Comparison of ENCODE assay signal across 14 cellular contexts in genomic region chr15:39153718-39154117, GRCh38.
DNase-seq lines count a peak whose midpoint lies in the region; ATAC-seq and TF ChIP-seq lines count a peak whose summit lies in the region.
"Had no signal": no experiment of that assay in that cellular context is flagged by ENCODE, and none has a peak within 500 bp of the region (broad histone marks: within the 10 kb centered on the region; RNA-seq: fewer than 3 reads in every experiment).

No MANE protein-coding gene starts in this region.

- H3K4me1 ChIP-seq in subcutaneous abdominal adipose tissue (ENCODE audit: control insufficient read depth in 5 of 5, insufficient read depth in 5 of 5, low read length in 5 of 5), result peaks cover 8 to 52% (median 41%) of the 10 kb centered on the region in 5 donors
- no peaks in the 10 kb centered on the region for H3K4me1 ChIP-seq in GM23338 (ENCODE audit: insufficient read depth)
- H3K4me1 ChIP-seq: spleen had no signal

- no peak overlapping the region for H3K4me2 ChIP-seq in GM23338

- peak overlapping the region in 1 of 5 donors; percentile 1 for H3K9ac ChIP-seq in subcutaneous abdominal adipose tissue (ENCODE audit: low read length in 5 of 5)

- no peak for ATAC-seq in GM23338
- ATAC-seq in CD4-positive, alpha-beta T cell (ENCODE audit: poor library complexity), result no peak
- ATAC-seq in activated naive CD8-positive, alpha-beta T cell treated with anti-CD3 and anti-CD28 coated beads, Interleukin-2, amount 50 U/mL, for 24 hours, result no peak

- H3K36me3 ChIP-seq in subcutaneous abdominal adipose tissue (ENCODE audit: control insufficient read depth in 5 of 5, insufficient read depth in 5 of 5, low read length in 5 of 5) (no peaks in the 10 kb centered on the region), GM23338 (ENCODE audit: insufficient read depth) (no peaks in the 10 kb centered on the region)
- H3K36me3 ChIP-seq: spleen had no signal

- H3K27me3 ChIP-seq in subcutaneous abdominal adipose tissue (ENCODE audit: control insufficient read depth in 5 of 5, insufficient read depth in 4 of 5, low read length in 5 of 5) (no peaks in the 10 kb centered on the region), GM23338 (ENCODE audit: insufficient read depth) (no peaks in the 10 kb centered on the region)
- H3K27me3 ChIP-seq in CD4-positive, alpha-beta T cell (ENCODE audit: control insufficient read depth, insufficient read depth, low read length), result no peaks in the 10 kb centered on the region
- H3K27me3 ChIP-seq: spleen had no signal

- peak overlapping the region; percentile 98 for H3K27ac ChIP-seq in subcutaneous abdominal adipose tissue (ENCODE audit: low read depth, low read length)
- H3K27ac ChIP-seq in GM23338 (ENCODE audit: low read depth), result no peak overlapping the region
- no peak overlapping the region for H3K27ac ChIP-seq in CD4-positive, alpha-beta T cell (ENCODE audit: low read depth, low read length)
- H3K27ac ChIP-seq: SK-N-MC, spleen had no signal

- H3F3A ChIP-seq in GM23338 (replicated peaks; ENCODE audit: low read depth), result no peaks in the 10 kb centered on the region

- H3K9me2 ChIP-seq in GM23338 (ENCODE audit: insufficient read depth), result no peaks in the 10 kb centered on the region; the same call in 1 of the 2 replicates

- POLR2A ChIA-PET in CD4-positive, alpha-beta T cell (lab: Charles Lee), result no interaction called here

- no peaks in the 10 kb centered on the region for H4K20me1 ChIP-seq in GM23338 (replicated peaks; ENCODE audit: insufficient read depth)

- H3K4me3 Mint-ChIP-seq in GM23338, result no peak overlapping the region
- no peak overlapping the region for H3K4me3 Mint-ChIP-seq in CD4-positive, alpha-beta T cell
- no peak overlapping the region for H3K4me3 Mint-ChIP-seq in activated naive CD8-positive, alpha-beta T cell treated with anti-CD3 and anti-CD28 coated beads, Interleukin-2, amount 50 U/mL, for 24 hours
- H3K4me3 Mint-ChIP-seq: activated naive CD4-positive, alpha-beta T cell treated with anti-CD3 and anti-CD28 coated beads for 36 hours; mesothelial cell of epicardium had no signal

- DNase-seq in NCI-H2196 (lab: John Stamatoyannopoulos, UW; ENCODE audit: unreplicated experiment), result peak; percentile 22
- no peak for DNase-seq in NCI-H2196 treated with DMSO at 0.1 percent for 48 hours (lab: John Stamatoyannopoulos, UW; ENCODE audit: unreplicated experiment)
- DNase-seq in NCI-H524 (lab: John Stamatoyannopoulos, UW), result peak; percentile 87 to 94
- peak; percentile 37 for DNase-seq in kidney tubule cell (ENCODE audit: low spot score)
- no peak for DNase-seq in GM23338 (ENCODE audit: low spot score)
- no peak for DNase-seq in CD4-positive, alpha-beta T cell
- DNase-seq in activated naive CD8-positive, alpha-beta T cell treated with anti-CD3 and anti-CD28 coated beads, Interleukin-2, amount 50 U/mL, for 24 hours, result no peak
- DNase-seq: activated naive CD4-positive, alpha-beta T cell treated with anti-CD3 and anti-CD28 coated beads for 36 hours; DMS153; effector memory CD4-positive, alpha-beta T cell; spleen had no signal

- CTCF ChIA-PET in CD4-positive, alpha-beta T cell (lab: Charles Lee), result interaction anchor here (1.6 kb wide), 1 partner anchor 10 kb away, joined by 4 read pairs; no protein-coding TSS in a partner anchor

- intact Hi-C loops in CD4-positive, alpha-beta T cell (cut with DNase I, micrococcal nuclease), result no loop called here

- no peak overlapping the region for H2AFZ ChIP-seq in GM23338

- no peak for TF ChIP-seq CTCF in GM23338 (conservative IDR thresholded peaks at IDR 0.05; ENCODE audit: low read depth in 2 of 2)
- TF ChIP-seq CTCF in CD4-positive, alpha-beta T cell (IDR thresholded peaks at IDR 0.05), result no peak

- no peaks in the 10 kb centered on the region for H3K9me3 ChIP-seq in subcutaneous abdominal adipose tissue (ENCODE audit: control insufficient read depth in 5 of 5, low read length in 5 of 5)
- H3K9me3 ChIP-seq in CD4-positive, alpha-beta T cell (ENCODE audit: control insufficient read depth, low read length), result no peaks in the 10 kb centered on the region
- H3K9me3 ChIP-seq: spleen had no signal

- H3K4me3 ChIP-seq in subcutaneous abdominal adipose tissue (ENCODE audit: low read depth in 1 of 5, low read length in 5 of 5) (no peak overlapping the region), GM23338 (no peak overlapping the region)
- H3K4me3 ChIP-seq: SK-N-MC, spleen had no signal

- peaks cover 18% of the 10 kb centered on the region for H3K4me1 Mint-ChIP-seq in GM23338
- no peaks in the 10 kb centered on the region for H3K4me1 Mint-ChIP-seq in CD4-positive, alpha-beta T cell (ENCODE audit: low read depth)
- H3K4me1 Mint-ChIP-seq in activated naive CD8-positive, alpha-beta T cell treated with anti-CD3 and anti-CD28 coated beads, Interleukin-2, amount 50 U/mL, for 24 hours, result no peaks in the 10 kb centered on the region

- H3K27ac Mint-ChIP-seq in GM23338, result no peak overlapping the region
- H3K27ac Mint-ChIP-seq in CD4-positive, alpha-beta T cell, result no peak overlapping the region
- no peak overlapping the region for H3K27ac Mint-ChIP-seq in activated naive CD8-positive, alpha-beta T cell treated with anti-CD3 and anti-CD28 coated beads, Interleukin-2, amount 50 U/mL, for 24 hours
- H3K27ac Mint-ChIP-seq: activated naive CD4-positive, alpha-beta T cell treated with anti-CD3 and anti-CD28 coated beads for 36 hours; mesothelial cell of epicardium had no signal

- no peaks in the 10 kb centered on the region for H3K9me3 Mint-ChIP-seq in GM23338
- no peaks in the 10 kb centered on the region for H3K9me3 Mint-ChIP-seq in CD4-positive, alpha-beta T cell
- H3K9me3 Mint-ChIP-seq in activated naive CD8-positive, alpha-beta T cell treated with anti-CD3 and anti-CD28 coated beads, Interleukin-2, amount 50 U/mL, for 24 hours, result no peaks in the 10 kb centered on the region
- H3K9me3 Mint-ChIP-seq: activated naive CD4-positive, alpha-beta T cell treated with anti-CD3 and anti-CD28 coated beads for 36 hours had no signal

- H3K36me3 Mint-ChIP-seq in GM23338 (ENCODE audit: low read depth), result no peaks in the 10 kb centered on the region
- no peaks in the 10 kb centered on the region for H3K36me3 Mint-ChIP-seq in CD4-positive, alpha-beta T cell (ENCODE audit: low read depth)
- no peaks in the 10 kb centered on the region for H3K36me3 Mint-ChIP-seq in activated naive CD8-positive, alpha-beta T cell treated with anti-CD3 and anti-CD28 coated beads, Interleukin-2, amount 50 U/mL, for 24 hours (ENCODE audit: low read depth)
- H3K36me3 Mint-ChIP-seq: mesothelial cell of epicardium had no signal

- no peaks in the 10 kb centered on the region for H3K79me2 ChIP-seq in GM23338 (replicated peaks; ENCODE audit: insufficient read depth)

- no peaks in the 10 kb centered on the region for H3K27me3 Mint-ChIP-seq in GM23338 (ENCODE audit: insufficient read depth, low read depth, poor library complexity)
- peaks cover 15% of the 10 kb centered on the region for H3K27me3 Mint-ChIP-seq in CD4-positive, alpha-beta T cell
- peaks cover 6% of the 10 kb centered on the region for H3K27me3 Mint-ChIP-seq in activated naive CD8-positive, alpha-beta T cell treated with anti-CD3 and anti-CD28 coated beads, Interleukin-2, amount 50 U/mL, for 24 hours

TF ChIP-seq in GM23338, 12 proteins besides CTCF, POLR2A, EP300 and RAD21:
- TF ChIP-seq EZH2phosphoT487 (IDR thresholded peaks at IDR 0.05; ENCODE audit: unreplicated experiment) (no peak), NANOG (IDR thresholded peaks at IDR 0.05; ENCODE audit: borderline replicate concordance) (no peak), CREB1 (CRISPR knock-in tag; IDR thresholded peaks at IDR 0.05; ENCODE audit: low read depth) (no peak), POLR2AphosphoS5 (IDR thresholded peaks at IDR 0.05; ENCODE audit: low read depth) (no peak), ETS1 (IDR thresholded peaks at IDR 0.05) (no peak), ZNF331 (CRISPR knock-in tag; IDR thresholded peaks at IDR 0.05; ENCODE audit: low read depth) (no peak), EZH2 (IDR thresholded peaks at IDR 0.05; ENCODE audit: low read depth, unreplicated experiment) (no peak), ZNF114 (CRISPR knock-in tag; IDR thresholded peaks at IDR 0.05) (no peak)

Comparison
In these comparisons a context has a peak if more than half of its experiments do, and no peak if none do; other contexts are left out.
1. DNase-seq: peak in NCI-H2196 (single experiment), NCI-H524 (2 of 2) and kidney tubule cell (single experiment); none in NCI-H2196 treated with DMSO at 0.1 percent for 48 hours (single experiment), GM23338 (single experiment), CD4-positive, alpha-beta T cell (0 of 10) and activated naive CD8-positive, alpha-beta T cell treated with anti-CD3 and anti-CD28 coated beads, Interleukin-2, amount 50 U/mL, for 24 hours (single experiment).